ENCODE assay signal across 15 cellular contexts in the genomic region with DNA sequence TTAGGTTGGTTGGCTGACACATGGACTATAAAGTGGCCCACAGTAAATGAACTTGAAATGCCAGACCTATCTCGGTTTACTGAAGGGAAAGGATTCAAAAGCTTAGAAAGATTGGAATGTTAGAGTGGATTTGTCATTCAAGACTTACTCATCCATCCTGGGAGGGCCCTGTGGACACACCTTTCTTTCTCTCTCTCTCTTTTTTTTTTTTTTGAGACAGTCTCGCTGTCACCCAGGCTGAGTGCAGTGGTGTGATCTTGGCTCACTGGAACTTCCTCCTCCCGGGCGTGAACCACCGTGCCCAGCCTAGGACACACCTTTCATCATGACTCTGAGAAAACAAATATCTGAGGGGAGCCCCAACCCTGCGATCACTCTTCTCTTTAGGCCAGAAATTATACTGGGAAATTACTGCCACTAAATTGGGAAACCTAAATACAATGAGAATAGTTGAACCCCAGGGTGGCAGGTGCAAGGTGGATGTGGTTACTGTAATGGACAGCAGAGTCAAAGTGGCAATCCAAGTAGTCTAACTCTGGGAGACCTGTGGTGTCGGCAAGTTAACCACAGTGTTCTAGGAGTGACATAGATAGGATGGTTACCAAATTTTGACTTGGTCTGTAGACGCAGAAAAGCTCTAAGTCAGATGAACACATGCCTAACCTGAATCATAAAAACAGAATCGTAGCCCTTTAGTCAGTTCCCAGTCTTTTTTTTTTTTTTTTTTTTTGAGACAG. TPM values are rescaled to one million over a fixed set of nuclear protein-coding genes. Genes with fewer than 3 reads are reported as not detected.
A peak's percentile ranks its signal among the peaks of the same experiment; 100 is the strongest.
DNase-seq lines count a peak whose midpoint lies in the region; ATAC-seq, FAIRE-seq and TF ChIP-seq lines count a peak whose summit lies in the region.
"Had no signal": no experiment of that assay in that cellular context is flagged by ENCODE, and none has a peak within 500 bp of the region (broad histone marks: within the 10 kb centered on the region; RNA-seq: fewer than 3 reads in every experiment).

No MANE protein-coding gene starts in this region.

- POLR2A ChIA-PET in A549 (lab: Yijun Ruan, JAX) (interaction anchor here (0.7 kb wide), 2 partner anchors 9 to 144 kb away, joined by 5 to 7 read pairs; no protein-coding TSS in a partner anchor), HEK293 (lab: Yijun Ruan, JAX) (interaction anchor here (1.1 kb wide), 1 partner anchor 47 kb away, joined by 3 read pairs; the partner anchor contains the start of gene ZMYM5), WTC11 (lab: Charles Lee) (interaction anchor here (0.7 kb wide), 3 partner anchors 47 to 368 kb away, joined by 4 to 6 read pairs (median 4); no protein-coding TSS in a partner anchor)

- no peaks in the 10 kb centered on the region for H3K36me3 Mint-ChIP-seq in astrocyte (ENCODE audit: low read depth, unreplicated experiment)
- no peaks in the 10 kb centered on the region for H3K36me3 Mint-ChIP-seq in activated CD4-positive, alpha-beta T cell treated with anti-CD3 and anti-CD28 coated beads, Interleukin-2, amount 10 ng/mL, durations not matched to agents 24 days and 14 days (ENCODE audit: low read depth)
- H3K36me3 Mint-ChIP-seq in WTC11, result no peaks in the 10 kb centered on the region
- H3K36me3 Mint-ChIP-seq: activated naive CD4-positive, alpha-beta T cell treated with anti-CD3 and anti-CD28 coated beads, Interleukin-2, amount 50 U/mL, for 72 hours had no signal

- H3K27me3 Mint-ChIP-seq in astrocyte (ENCODE audit: low read depth, unreplicated experiment) (no peaks in the 10 kb centered on the region), WTC11 (ENCODE audit: low read depth) (no peaks in the 10 kb centered on the region)
- H3K27me3 Mint-ChIP-seq in activated CD4-positive, alpha-beta T cell treated with anti-CD3 and anti-CD28 coated beads, Interleukin-2, amount 10 ng/mL, durations not matched to agents 24 days and 14 days, result no peaks in the 10 kb centered on the region

- intact Hi-C loops in dorsolateral prefrontal cortex (cut with DNase I) (no loop called here), right lobe of liver (cut with DNase I) (no loop called here)
- intact Hi-C loops in activated CD4-positive, alpha-beta T cell treated with anti-CD3 and anti-CD28 coated beads, Interleukin-2, amount 10 ng/mL, durations not matched to agents 24 days and 14 days (cut with micrococcal nuclease), result no loop called here

- H3K4me3 Mint-ChIP-seq in astrocyte (ENCODE audit: unreplicated experiment) (no peak overlapping the region), WTC11 (no peak overlapping the region)
- no peak overlapping the region for H3K4me3 Mint-ChIP-seq in activated CD4-positive, alpha-beta T cell treated with anti-CD3 and anti-CD28 coated beads, Interleukin-2, amount 10 ng/mL, durations not matched to agents 24 days and 14 days

- DNase-seq in A549 (ENCODE audit: low read depth in 1 of 2, low spot score in 1 of 2), result peak; percentile 15 to 45
- DNase-seq in astrocyte (ENCODE audit: low read depth), result peak; percentile 73
- peak; percentile 91 for DNase-seq in kidney tubule cell (ENCODE audit: low spot score)
- DNase-seq in dorsolateral prefrontal cortex, result no peak
- DNase-seq in right lobe of liver, result no peak
- DNase-seq in activated CD4-positive, alpha-beta T cell treated with anti-CD3 and anti-CD28 coated beads, Interleukin-2, amount 10 ng/mL, durations not matched to agents 24 days and 14 days, result no peak
- DNase-seq in WTC11 (ENCODE audit: low spot score), result no peak
- DNase-seq: AML-193, gastrocnemius medialis, left ventricle myocardium inferior, MV-4-11, T-helper 9 cell had no signal

- peak overlapping the region; percentile 67 for H3K27ac Mint-ChIP-seq in astrocyte (ENCODE audit: unreplicated experiment)
- H3K27ac Mint-ChIP-seq in activated CD4-positive, alpha-beta T cell treated with anti-CD3 and anti-CD28 coated beads, Interleukin-2, amount 10 ng/mL, durations not matched to agents 24 days and 14 days, result no peak overlapping the region
- H3K27ac Mint-ChIP-seq in WTC11, result no peak overlapping the region
- H3K27ac Mint-ChIP-seq: activated naive CD4-positive, alpha-beta T cell treated with anti-CD3 and anti-CD28 coated beads, Interleukin-2, amount 50 U/mL, for 72 hours had no signal

- FAIRE-seq in A549 (lab: Jason Lieb, UNC) (no peak), astrocyte (lab: Jason Lieb, UNC) (no peak)

- H3K27ac ChIP-seq in A549, result no peak overlapping the region
- no peak overlapping the region for H3K27ac ChIP-seq in HEK293 (ENCODE audit: extremely low read depth, low read depth, low read length)
- H3K27ac ChIP-seq in astrocyte (ENCODE audit: low read depth, low read length), result no peak overlapping the region
- H3K27ac ChIP-seq in dorsolateral prefrontal cortex, result no peak overlapping the region
- H3K27ac ChIP-seq in right lobe of liver, result no peak overlapping the region
- H3K27ac ChIP-seq: gastrocnemius medialis, left ventricle myocardium inferior, vagina had no signal

- peak overlapping the region; percentile 39; the same call in 2 of the 3 replicates for H3K4me2 ChIP-seq in A549
- H3K4me2 ChIP-seq in astrocyte (ENCODE audit: low read length), result peak overlapping the region; percentile 21

- TF ChIP-seq POLR2A in A549 (IDR thresholded peaks at IDR 0.05; ENCODE audit: low read length) (no peak), right lobe of liver (IDR thresholded peaks at IDR 0.05) (no peak)

- no peak for TF ChIP-seq RAD21 in A549 (conservative IDR thresholded peaks at IDR 0.05 in 1 of 2, IDR thresholded peaks at IDR 0.05 in 1 of 2)

- no peaks in the 10 kb centered on the region for H4K20me1 ChIP-seq in astrocyte (ENCODE audit: insufficient read depth, low read length)

- TF ChIP-seq EP300 in A549 (IDR thresholded peaks at IDR 0.05), result no peak

- no peak overlapping the region for H2AFZ ChIP-seq in astrocyte (ENCODE audit: low read depth, low read length)

- CTCF ChIA-PET in A549 (lab: Yijun Ruan, JAX) (interaction anchor here (0.6 to 1.2 kb wide), 4 partner anchors 8 to 93 kb away, joined by 3 to 4 read pairs (median 4); no protein-coding TSS in a partner anchor), HEK293 (lab: Yijun Ruan, JAX) (no interaction called here), WTC11 (lab: Charles Lee) (interaction anchor here (0.6 kb wide), 1 partner anchor 85 kb away, joined by 3 read pairs; no protein-coding TSS in a partner anchor)

- TF ChIP-seq CTCF in A549 (IDR thresholded peaks at IDR 0.05) (no peak), HEK293 (tag by site-specific recombination; IDR thresholded peaks at IDR 0.05) (no peak), astrocyte (IDR thresholded peaks at IDR 0.05; ENCODE audit: insufficient read depth, low read depth, low read length) (no peak), dorsolateral prefrontal cortex (IDR thresholded peaks at IDR 0.05 in 54 of 56, conservative IDR thresholded peaks at IDR 0.05 in 2 of 56; ENCODE audit: low read depth in 1 of 56, partially characterized antibody in 56 of 56) (no peak), right lobe of liver (IDR thresholded peaks at IDR 0.05) (no peak), WTC11 (IDR thresholded peaks at IDR 0.05) (no peak)

- H3K9ac ChIP-seq in astrocyte (ENCODE audit: low read length), result no peak overlapping the region

- ATAC-seq in A549, result peak; percentile 53 to 71; a peak in 4 of 6 replicates
- ATAC-seq in right lobe of liver, result no peak
- no peak for ATAC-seq in WTC11
- ATAC-seq: gastrocnemius medialis had no signal

- no peaks in the 10 kb centered on the region for H3K36me3 ChIP-seq in HEK293 (ENCODE audit: control insufficient read depth in 2 of 2, insufficient read depth in 1 of 2, low read length in 2 of 2)
- no peaks in the 10 kb centered on the region for H3K36me3 ChIP-seq in astrocyte (ENCODE audit: insufficient read depth, low read length)
- H3K36me3 ChIP-seq in right lobe of liver, result no peaks in the 10 kb centered on the region
- H3K36me3 ChIP-seq: gastrocnemius medialis, left ventricle myocardium inferior, vagina had no signal

- WGBS in A549 (ENCODE audit: missing lambda C conversion rate), result 33% methylated on average over 9 of the region's 9 CpGs
- 75% methylated on average over 9 of the region's 9 CpGs for WGBS in right lobe of liver (ENCODE audit: insufficient coverage, low coverage, low lambda C conversion rate, missing lambda C conversion rate)

- H3K4me3 ChIP-seq in A549, result no peak overlapping the region
- no peak overlapping the region for H3K4me3 ChIP-seq in HEK293 (ENCODE audit: low read depth, low read length)
- H3K4me3 ChIP-seq in astrocyte (ENCODE audit: insufficient read depth, low read depth, low read length), result no peak overlapping the region
- H3K4me3 ChIP-seq in dorsolateral prefrontal cortex, result no peak overlapping the region
- H3K4me3 ChIP-seq in right lobe of liver, result no peak overlapping the region
- H3K4me3 ChIP-seq: gastrocnemius medialis, left ventricle myocardium inferior, vagina had no signal

- no peaks in the 10 kb centered on the region for H3K79me2 ChIP-seq in astrocyte (ENCODE audit: insufficient read depth, low read length)

- H3K27me3 ChIP-seq in astrocyte (ENCODE audit: insufficient read depth, low read length) (no peaks in the 10 kb centered on the region), dorsolateral prefrontal cortex (no peaks in the 10 kb centered on the region), right lobe of liver (no peaks in the 10 kb centered on the region)
- H3K27me3 ChIP-seq: gastrocnemius medialis, vagina had no signal

- H3K4me1 ChIP-seq in A549 (peaks cover 3% of the 10 kb centered on the region; the same call in 1 of the 3 replicates), HEK293 (ENCODE audit: control insufficient read depth, insufficient read depth, low read length) (no peaks in the 10 kb centered on the region), astrocyte (ENCODE audit: insufficient read depth, low read length) (peaks cover 3% of the 10 kb centered on the region), right lobe of liver (no peaks in the 10 kb centered on the region)
- H3K4me1 ChIP-seq: gastrocnemius medialis, left ventricle myocardium inferior, vagina had no signal

- H3K9me3 Mint-ChIP-seq in astrocyte (ENCODE audit: unreplicated experiment), result no peaks in the 10 kb centered on the region
- H3K9me3 Mint-ChIP-seq in activated CD4-positive, alpha-beta T cell treated with anti-CD3 and anti-CD28 coated beads, Interleukin-2, amount 10 ng/mL, durations not matched to agents 24 days and 14 days, result no peaks in the 10 kb centered on the region
- no peaks in the 10 kb centered on the region for H3K9me3 Mint-ChIP-seq in WTC11
- H3K9me3 Mint-ChIP-seq: activated naive CD4-positive, alpha-beta T cell treated with anti-CD3 and anti-CD28 coated beads, Interleukin-2, amount 50 U/mL, for 72 hours had no signal

- H3K9me3 ChIP-seq in A549 (no peaks in the 10 kb centered on the region), HEK293 (ENCODE audit: control insufficient read depth, insufficient read depth, low read depth, low read length) (no peaks in the 10 kb centered on the region), astrocyte (ENCODE audit: insufficient read depth, low read depth, low read length) (no peaks in the 10 kb centered on the region), right lobe of liver (no peaks in the 10 kb centered on the region)
- H3K9me3 ChIP-seq: gastrocnemius medialis, left ventricle myocardium inferior, vagina had no signal

- peaks cover 8% of the 10 kb centered on the region for H3K4me1 Mint-ChIP-seq in astrocyte (ENCODE audit: low read depth, unreplicated experiment)
- no peaks in the 10 kb centered on the region for H3K4me1 Mint-ChIP-seq in activated CD4-positive, alpha-beta T cell treated with anti-CD3 and anti-CD28 coated beads, Interleukin-2, amount 10 ng/mL, durations not matched to agents 24 days and 14 days
- no peaks in the 10 kb centered on the region for H3K4me1 Mint-ChIP-seq in WTC11

RNA-seq across cellular contexts. Expression of gene ZMYM5, which starts 47.1 kb away (rescaled TPM):
- 10.0 and 14.3 TPM in 2 replicates for polyA plus RNA-seq in A549 (2011; rRNA removed)
- 2.0 and 2.1 TPM in 2 replicates for polyA plus RNA-seq in A549 (2012; cell fraction: cytosol; rRNA removed)
- polyA plus RNA-seq in A549 (2012; cell fraction: nucleus; rRNA removed), result 0.84 and 1.8 TPM in 2 replicates
- polyA plus RNA-seq in A549 (2017; fragmentation: RNase III; extraction: RNeasy Plus Mini Kit Qiagen cat#74134 plus additional on column Dnase treatment), result 5.3 to 6.2 TPM (median 6.1 TPM) in 3 replicates
- 2.1 and 3.6 TPM in 2 replicates for polyA minus RNA-seq in A549 (2011; rRNA and poly(A)+ RNA removed)
- 16.0 and 18.0 TPM in 2 replicates for total RNA-seq in astrocyte
- 10 to 100 TPM; 12.5 to 32.2 (median 21.1) TPM for total RNA-seq in dorsolateral prefrontal cortex
- 1 to 10 TPM; 3.8 to 6.9 (median 4.4) TPM for total RNA-seq in right lobe of liver
- 12.9 and 13.4 TPM in 2 replicates for total RNA-seq in activated CD4-positive, alpha-beta T cell treated with anti-CD3 and anti-CD28 coated beads, Interleukin-2, amount 10 ng/mL, durations not matched to agents 24 days and 14 days
- 10.1 to 10.7 TPM (median 10.3 TPM) in 3 replicates for total RNA-seq in WTC11 (2021)

RNA-seq across cellular contexts. Expression of gene ZMYM2, which starts 48.0 kb away (rescaled TPM):
- polyA plus RNA-seq in A549 (2011; rRNA removed) (50.8 and 56.7 TPM in 2 replicates), A549 (2017; fragmentation: RNase III; extraction: RNeasy Plus Mini Kit Qiagen cat#74134 plus additional on column Dnase treatment) (18.7 to 21.8 TPM (median 21.7 TPM) in 3 replicates)
- 6.4 and 6.5 TPM in 2 replicates for polyA plus RNA-seq in A549 (2012; cell fraction: cytosol; rRNA removed)
- polyA plus RNA-seq in A549 (2012; cell fraction: nucleus; rRNA removed), result 5.9 and 10.7 TPM in 2 replicates
- polyA minus RNA-seq in A549 (2011; rRNA and poly(A)+ RNA removed), result 29.2 and 31.1 TPM in 2 replicates
- total RNA-seq in astrocyte (103 and 109 TPM in 2 replicates), dorsolateral prefrontal cortex (100 to 1,000 TPM in 118 of 120 experiments, 10 to 100 TPM in 2; 95.0 to 163 (median 133) TPM), right lobe of liver (10 to 100 TPM; 17.1 to 35.2 (median 25.9) TPM), WTC11 (2021) (159 to 181 TPM (median 176 TPM) in 3 replicates)
- total RNA-seq in activated CD4-positive, alpha-beta T cell treated with anti-CD3 and anti-CD28 coated beads, Interleukin-2, amount 10 ng/mL, durations not matched to agents 24 days and 14 days, result 62.4 and 67.0 TPM in 2 replicates

Comparison
In these comparisons a context has a peak if more than half of its experiments do, and no peak if none do; other contexts are left out.
1. ATAC-seq: peak in A549 (2 of 2); none in right lobe of liver (0 of 4) and WTC11 (single experiment).
2. DNase-seq: peak in A549 (2 of 2), astrocyte (single experiment) and kidney tubule cell (single experiment); none in dorsolateral prefrontal cortex (0 of 10), right lobe of liver (0 of 3), activated CD4-positive, alpha-beta T cell treated with anti-CD3 and anti-CD28 coated beads, Interleukin-2, amount 10 ng/mL, durations not matched to agents 24 days and 14 days (single experiment) and WTC11 (single experiment).